In the genomic region with DNA sequence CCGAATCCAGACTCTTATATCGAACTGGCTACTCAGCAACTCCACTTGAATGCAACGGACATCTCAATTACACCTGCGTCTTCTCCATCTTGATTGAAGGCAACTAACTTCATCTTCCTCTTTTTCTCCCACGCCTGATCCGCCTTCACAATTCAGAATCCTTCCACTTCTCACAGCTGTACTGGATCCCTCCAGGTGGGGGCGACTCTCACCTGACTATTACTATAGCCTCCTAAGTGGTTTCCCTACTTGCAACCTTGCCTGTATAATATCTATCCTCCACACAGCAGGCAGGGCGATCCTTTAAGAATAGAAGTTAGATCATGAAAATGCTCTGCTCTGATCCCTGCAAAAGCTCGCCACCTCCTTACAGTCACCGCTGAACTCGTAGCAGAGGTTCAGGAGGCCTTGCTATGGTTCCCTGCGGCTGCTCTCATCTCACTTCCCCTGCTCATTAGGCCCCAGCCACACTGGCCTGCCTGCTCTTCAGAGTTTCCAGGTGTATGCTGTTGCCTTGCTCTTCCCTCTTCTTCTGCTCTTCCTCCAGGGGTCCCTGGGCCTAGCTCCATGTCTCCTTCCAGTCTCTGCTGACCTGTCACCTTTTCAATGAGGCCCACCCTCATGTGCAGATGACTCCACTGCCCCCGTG, we compare ENCODE assay signal across 11 cellular contexts. TPM values are rescaled to one million over a fixed set of nuclear protein-coding genes. Genes with fewer than 3 reads are reported as not detected.
DNase-seq lines count a peak whose midpoint lies in the region; TF ChIP-seq lines count a peak whose summit lies in the region.
"Had no signal": no experiment of that assay in that cellular context is flagged by ENCODE, and none has a peak within 500 bp of the region (broad histone marks: within the 10 kb centered on the region; RNA-seq: fewer than 3 reads in every experiment).

No MANE protein-coding gene starts in this region.

- peak; percentile 11 for DNase-seq in EL
- peak; percentile 24 for DNase-seq in NCI-H526 treated with DMSO at 0.1 percent for 48 hours (lab: John Stamatoyannopoulos, UW)
- DNase-seq in colonic mucosa = peak; percentile 29
- no peak for DNase-seq in A172 (ENCODE audit: low spot score)
- no peak for DNase-seq in GM13976 (ENCODE audit: low spot score)
- no peak for DNase-seq in esophagus muscularis mucosa (ENCODE audit: extremely low spot score)
- no peak for DNase-seq in activated T-cell treated with anti-CD3 and anti-CD28 coated beads, Interleukin-2, amount 50 U/mL, for 24 hours
- DNase-seq: activated T-cell treated with anti-CD3 and anti-CD28 coated beads for 4 hours, NCI-H510A had no signal

- H3K27ac Mint-ChIP-seq in activated T-cell treated with anti-CD3 and anti-CD28 coated beads, Interleukin-2, amount 50 U/mL, for 24 hours = no peak overlapping the region

- H3K9me3 ChIP-seq in colonic mucosa = no peaks in the 10 kb centered on the region
- no peaks in the 10 kb centered on the region for H3K9me3 ChIP-seq in esophagus muscularis mucosa
- H3K9me3 ChIP-seq: neutrophil had no signal

- no peaks in the 10 kb centered on the region for H3K4me1 Mint-ChIP-seq in activated T-cell treated with anti-CD3 and anti-CD28 coated beads, Interleukin-2, amount 50 U/mL, for 24 hours (ENCODE audit: low read depth)

- H3K27me3 Mint-ChIP-seq in activated T-cell treated with anti-CD3 and anti-CD28 coated beads, Interleukin-2, amount 50 U/mL, for 24 hours = peaks cover 15% of the 10 kb centered on the region

- no peaks in the 10 kb centered on the region for H3K9me3 Mint-ChIP-seq in activated T-cell treated with anti-CD3 and anti-CD28 coated beads, Interleukin-2, amount 50 U/mL, for 24 hours

- H3K4me3 Mint-ChIP-seq in activated T-cell treated with anti-CD3 and anti-CD28 coated beads, Interleukin-2, amount 50 U/mL, for 24 hours = no peak overlapping the region

- no peaks in the 10 kb centered on the region for H3K36me3 Mint-ChIP-seq in activated T-cell treated with anti-CD3 and anti-CD28 coated beads, Interleukin-2, amount 50 U/mL, for 24 hours (ENCODE audit: low read depth)

- intact Hi-C loops in colonic mucosa (cut with DNase I) (no loop called here), esophagus muscularis mucosa (cut with DNase I) (no loop called here)

- H3K27me3 ChIP-seq in colonic mucosa (no peaks in the 10 kb centered on the region), esophagus muscularis mucosa (no peaks in the 10 kb centered on the region)
- H3K27me3 ChIP-seq: neutrophil had no signal

- H3K9ac ChIP-seq in colonic mucosa (ENCODE audit: low read depth in 2 of 2, low read length in 2 of 2) = no peak overlapping the region

- 90% methylated on average over 13 of the region's 13 CpGs for WGBS in esophagus muscularis mucosa

- no peak overlapping the region; the same call in 1 of the 2 replicates for H3K27ac ChIP-seq in 22Rv1
- no peak overlapping the region for H3K27ac ChIP-seq in colonic mucosa
- no peak overlapping the region for H3K27ac ChIP-seq in esophagus muscularis mucosa (replicated peaks in 1 of 4)
- H3K27ac ChIP-seq: neutrophil had no signal

- peak; percentile 52 for TF ChIP-seq CTCF in 22Rv1 (IDR thresholded peaks at IDR 0.05)
- peak; percentile 18 for TF ChIP-seq CTCF in colonic mucosa (IDR thresholded peaks at IDR 0.05)
- TF ChIP-seq CTCF in GM13976 (IDR thresholded peaks at IDR 0.05; ENCODE audit: borderline replicate concordance, control extremely low read depth, extremely low read depth, insufficient read depth, missing control alignments) = no peak
- peak in 1 of 3 experiments; percentile 27 for TF ChIP-seq CTCF in esophagus muscularis mucosa (IDR thresholded peaks at IDR 0.05)

- TF ChIP-seq POLR2A in esophagus muscularis mucosa (IDR thresholded peaks at IDR 0.05; ENCODE audit: low read depth) = no peak

- H3K4me3 ChIP-seq in colonic mucosa (no peak overlapping the region), esophagus muscularis mucosa (no peak overlapping the region)

- TF ChIP-seq EP300 in esophagus muscularis mucosa (IDR thresholded peaks at IDR 0.05) = no peak

- H3K4me1 ChIP-seq in colonic mucosa (no peaks in the 10 kb centered on the region), esophagus muscularis mucosa (peaks cover 5 to 12% (median 7%) of the 10 kb centered on the region in 4 donors)

- in situ Hi-C loops in GM13976 (cut with MboI; ENCODE audit: low sequenced_read_pairs, unreplicated experiment) = loop anchor here (10.0 kb wide), 1 partner anchor 134 kb away; no protein-coding TSS in a partner anchor

- H3K36me3 ChIP-seq in colonic mucosa = no peaks in the 10 kb centered on the region
- peaks cover 0 to 47% (median 19%) of the 10 kb centered on the region in 4 donors for H3K36me3 ChIP-seq in esophagus muscularis mucosa
- H3K36me3 ChIP-seq: neutrophil had no signal

RNA-seq across cellular contexts. Expression of a gene that starts 31.9 kb away (rescaled TPM):
- total RNA-seq in colonic mucosa (1 to 10 TPM; 2.4 to 3.0 TPM), esophagus muscularis mucosa (1 to 10 TPM; 3.3 to 4.6 (median 4.2) TPM)
- 1.3 and 1.5 TPM in 2 replicates for total RNA-seq in A172 (2014; rRNA removed; shearing (Covaris generic))

Comparison
In these comparisons a context has a peak if more than half of its experiments do, and no peak if none do; other contexts are left out.
1. DNase-seq: peak in EL (single experiment), NCI-H526 treated with DMSO at 0.1 percent for 48 hours (single experiment) and colonic mucosa (single experiment); none in A172 (single experiment), GM13976 (single experiment), esophagus muscularis mucosa (single experiment) and activated T-cell treated with anti-CD3 and anti-CD28 coated beads, Interleukin-2, amount 50 U/mL, for 24 hours (single experiment).